In the genomic region with DNA sequence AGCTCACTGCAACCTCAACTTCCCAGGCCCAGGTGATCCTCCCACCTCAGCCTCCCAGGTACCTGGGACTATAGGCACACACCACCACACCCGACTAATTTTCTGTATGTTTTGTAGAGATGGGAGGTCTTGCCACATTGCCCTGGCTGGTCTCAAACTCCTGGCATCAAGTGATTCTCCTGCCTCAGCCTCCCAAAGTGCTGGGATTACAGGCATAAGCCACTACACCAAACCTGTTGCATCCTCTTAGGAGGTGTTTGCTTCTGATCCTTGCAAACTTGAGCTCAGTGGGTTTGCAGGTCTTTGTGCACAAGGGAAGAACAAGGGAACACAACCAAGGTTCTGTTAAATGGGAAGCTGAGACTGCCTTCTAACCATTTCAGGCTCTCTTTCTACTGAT, we compare ENCODE assay signal across 16 cellular contexts.
DNase-seq lines count a peak whose midpoint lies in the region; ATAC-seq and TF ChIP-seq lines count a peak whose summit lies in the region.
"Had no signal": no experiment of that assay in that cellular context is flagged by ENCODE, and none has a peak within 500 bp of the region (broad histone marks: within the 10 kb centered on the region; RNA-seq: fewer than 3 reads in every experiment).

No MANE protein-coding gene starts in this region.

- intact Hi-C loops in activated T-helper 2 cell treated with anti-CD3 and anti-CD28 coated beads, Interferon-gamma antibody, Interleukin-2, Interleukin-4, amounts not matched to agents 10 μg/mL and 5 μg/mL and 100 μg/mL, durations not matched to agents 14 hours and 24 hours and 36 hours (cut with micrococcal nuclease): no loop called here

- H3K27ac Mint-ChIP-seq in activated T-cell treated with anti-CD3 and anti-CD28 coated beads, Interleukin-2, amount 50 U/mL, for 24 hours: peak overlapping the region; percentile 95
- peak overlapping the region; percentile 60 for H3K27ac Mint-ChIP-seq in stimulated activated naive CD8-positive, alpha-beta T cell treated with anti-CD3 and anti-CD28 coated beads, Interleukin-15, Interleukin-2, amounts not matched to agents 100 ng/mL and 50 ng/mL, for 24 hours
- H3K27ac Mint-ChIP-seq in stimulated activated naive CD8-positive, alpha-beta T cell treated with anti-CD3 and anti-CD28 coated beads, Interleukin-15, amount 100 ng/mL, for 72 hours: no peak overlapping the region
- H3K27ac Mint-ChIP-seq in activated T-helper 2 cell treated with anti-CD3 and anti-CD28 coated beads, Interferon-gamma antibody, Interleukin-2, Interleukin-4, amounts not matched to agents 10 μg/mL and 5 μg/mL and 100 μg/mL, durations not matched to agents 14 hours and 24 hours and 36 hours: peak overlapping the region; percentile 62
- no peak overlapping the region for H3K27ac Mint-ChIP-seq in mesothelial cell of epicardium
- H3K27ac Mint-ChIP-seq: CD4-positive, alpha-beta memory T cell had no signal

- no peak for ATAC-seq in activated T-cell treated with anti-CD3 and anti-CD28 coated beads, Interleukin-2, amount 50 U/mL, for 4 hours
- no peak for ATAC-seq in stimulated activated naive CD8-positive, alpha-beta T cell treated with anti-CD3 and anti-CD28 coated beads, Interleukin-15, amount 100 ng/mL, for 72 hours

- no peaks in the 10 kb centered on the region for H3K27me3 Mint-ChIP-seq in activated T-cell treated with anti-CD3 and anti-CD28 coated beads, Interleukin-2, amount 50 U/mL, for 24 hours
- no peaks in the 10 kb centered on the region for H3K27me3 Mint-ChIP-seq in activated T-cell treated with anti-CD3 and anti-CD28 coated beads, Interleukin-2, amount 50 U/mL, for 4 hours (ENCODE audit: low read depth)
- H3K27me3 Mint-ChIP-seq in stimulated activated naive CD8-positive, alpha-beta T cell treated with anti-CD3 and anti-CD28 coated beads, Interleukin-15, Interleukin-2, amounts not matched to agents 100 ng/mL and 50 ng/mL, for 24 hours: no peaks in the 10 kb centered on the region
- H3K27me3 Mint-ChIP-seq in stimulated activated naive CD8-positive, alpha-beta T cell treated with anti-CD3 and anti-CD28 coated beads, Interleukin-15, amount 100 ng/mL, for 72 hours: no peaks in the 10 kb centered on the region
- H3K27me3 Mint-ChIP-seq in activated T-helper 2 cell treated with anti-CD3 and anti-CD28 coated beads, Interferon-gamma antibody, Interleukin-2, Interleukin-4, amounts not matched to agents 10 μg/mL and 5 μg/mL and 100 μg/mL, durations not matched to agents 14 hours and 24 hours and 36 hours (ENCODE audit: low read depth): no peaks in the 10 kb centered on the region
- H3K27me3 Mint-ChIP-seq in mesothelial cell of epicardium (ENCODE audit: low read depth): no peaks in the 10 kb centered on the region
- H3K27me3 Mint-ChIP-seq: CD4-positive, alpha-beta memory T cell had no signal

- no peaks in the 10 kb centered on the region for H3K36me3 Mint-ChIP-seq in activated T-cell treated with anti-CD3 and anti-CD28 coated beads, Interleukin-2, amount 50 U/mL, for 24 hours (ENCODE audit: low read depth)
- H3K36me3 Mint-ChIP-seq in activated T-cell treated with anti-CD3 and anti-CD28 coated beads, Interleukin-2, amount 50 U/mL, for 4 hours (ENCODE audit: insufficient read depth): no peaks in the 10 kb centered on the region
- no peaks in the 10 kb centered on the region for H3K36me3 Mint-ChIP-seq in stimulated activated naive CD8-positive, alpha-beta T cell treated with anti-CD3 and anti-CD28 coated beads, Interleukin-15, Interleukin-2, amounts not matched to agents 100 ng/mL and 50 ng/mL, for 24 hours (ENCODE audit: low read depth)
- no peaks in the 10 kb centered on the region for H3K36me3 Mint-ChIP-seq in activated T-helper 2 cell treated with anti-CD3 and anti-CD28 coated beads, Interferon-gamma antibody, Interleukin-2, Interleukin-4, amounts not matched to agents 10 μg/mL and 5 μg/mL and 100 μg/mL, durations not matched to agents 14 hours and 24 hours and 36 hours (ENCODE audit: low read depth)
- no peaks in the 10 kb centered on the region for H3K36me3 Mint-ChIP-seq in mesothelial cell of epicardium
- H3K36me3 Mint-ChIP-seq: CD4-positive, alpha-beta memory T cell had no signal

- peaks cover 51% of the 10 kb centered on the region for H3K4me1 Mint-ChIP-seq in activated T-cell treated with anti-CD3 and anti-CD28 coated beads, Interleukin-2, amount 50 U/mL, for 24 hours (ENCODE audit: low read depth)
- H3K4me1 Mint-ChIP-seq in activated T-cell treated with anti-CD3 and anti-CD28 coated beads, Interleukin-2, amount 50 U/mL, for 4 hours (ENCODE audit: low read depth): peaks cover 30% of the 10 kb centered on the region
- H3K4me1 Mint-ChIP-seq in stimulated activated naive CD8-positive, alpha-beta T cell treated with anti-CD3 and anti-CD28 coated beads, Interleukin-15, Interleukin-2, amounts not matched to agents 100 ng/mL and 50 ng/mL, for 24 hours (ENCODE audit: low read depth): peaks cover 29% of the 10 kb centered on the region
- H3K4me1 Mint-ChIP-seq in stimulated activated naive CD8-positive, alpha-beta T cell treated with anti-CD3 and anti-CD28 coated beads, Interleukin-15, amount 100 ng/mL, for 72 hours: peaks cover 16% of the 10 kb centered on the region
- peaks cover 23% of the 10 kb centered on the region for H3K4me1 Mint-ChIP-seq in activated T-helper 2 cell treated with anti-CD3 and anti-CD28 coated beads, Interferon-gamma antibody, Interleukin-2, Interleukin-4, amounts not matched to agents 10 μg/mL and 5 μg/mL and 100 μg/mL, durations not matched to agents 14 hours and 24 hours and 36 hours (ENCODE audit: low read depth)
- H3K4me1 Mint-ChIP-seq in mesothelial cell of epicardium: peaks cover 3% of the 10 kb centered on the region

- DNase-seq in activated T-cell treated with anti-CD3 and anti-CD28 coated beads, Interleukin-2, amount 50 U/mL, for 24 hours: no peak
- DNase-seq in activated T-cell treated with anti-CD3 and anti-CD28 coated beads, Interleukin-2, amount 50 U/mL, for 4 hours: no peak
- DNase-seq in stimulated activated naive CD8-positive, alpha-beta T cell treated with anti-CD3 and anti-CD28 coated beads, Interleukin-15, amount 100 ng/mL, for 72 hours: no peak
- DNase-seq in activated T-helper 2 cell treated with anti-CD3 and anti-CD28 coated beads, Interferon-gamma antibody, Interleukin-2, Interleukin-4, amounts not matched to agents 10 μg/mL and 5 μg/mL and 100 μg/mL, durations not matched to agents 14 hours and 24 hours and 36 hours (ENCODE audit: low spot score): no peak
- DNase-seq in mesothelial cell of epicardium (ENCODE audit: low spot score in 2 of 2, unreplicated experiment in 2 of 2): no peak
- DNase-seq in CD1c-positive myeloid dendritic cell (ENCODE audit: extremely low spot score): no peak
- DNase-seq: BE2C; C1 segment of cervical spinal cord; CD4-positive, alpha-beta memory T cell; DMS153; DMS79; GDM1; GM23248; HCEC 1CT; HFFc6 had no signal

- peaks cover 5% of the 10 kb centered on the region for H3K9me3 Mint-ChIP-seq in activated T-cell treated with anti-CD3 and anti-CD28 coated beads, Interleukin-2, amount 50 U/mL, for 24 hours
- H3K9me3 Mint-ChIP-seq in activated T-cell treated with anti-CD3 and anti-CD28 coated beads, Interleukin-2, amount 50 U/mL, for 4 hours: no peaks in the 10 kb centered on the region
- peaks cover 3% of the 10 kb centered on the region for H3K9me3 Mint-ChIP-seq in stimulated activated naive CD8-positive, alpha-beta T cell treated with anti-CD3 and anti-CD28 coated beads, Interleukin-15, Interleukin-2, amounts not matched to agents 100 ng/mL and 50 ng/mL, for 24 hours
- peaks cover 9 to 11% of the 10 kb centered on the region in 2 donors for H3K9me3 Mint-ChIP-seq in stimulated activated naive CD8-positive, alpha-beta T cell treated with anti-CD3 and anti-CD28 coated beads, Interleukin-15, amount 100 ng/mL, for 72 hours
- no peaks in the 10 kb centered on the region for H3K9me3 Mint-ChIP-seq in activated T-helper 2 cell treated with anti-CD3 and anti-CD28 coated beads, Interferon-gamma antibody, Interleukin-2, Interleukin-4, amounts not matched to agents 10 μg/mL and 5 μg/mL and 100 μg/mL, durations not matched to agents 14 hours and 24 hours and 36 hours
- H3K9me3 Mint-ChIP-seq in mesothelial cell of epicardium: no peaks in the 10 kb centered on the region
- H3K9me3 Mint-ChIP-seq: CD4-positive, alpha-beta memory T cell; HFFc6 had no signal

- no peak for TF ChIP-seq CTCF in mesothelial cell of epicardium (IDR thresholded peaks at IDR 0.05; ENCODE audit: unreplicated experiment)

- no peak overlapping the region for H3K4me3 Mint-ChIP-seq in activated T-cell treated with anti-CD3 and anti-CD28 coated beads, Interleukin-2, amount 50 U/mL, for 24 hours
- H3K4me3 Mint-ChIP-seq in activated T-cell treated with anti-CD3 and anti-CD28 coated beads, Interleukin-2, amount 50 U/mL, for 4 hours: no peak overlapping the region
- no peak overlapping the region for H3K4me3 Mint-ChIP-seq in stimulated activated naive CD8-positive, alpha-beta T cell treated with anti-CD3 and anti-CD28 coated beads, Interleukin-15, Interleukin-2, amounts not matched to agents 100 ng/mL and 50 ng/mL, for 24 hours
- H3K4me3 Mint-ChIP-seq in stimulated activated naive CD8-positive, alpha-beta T cell treated with anti-CD3 and anti-CD28 coated beads, Interleukin-15, amount 100 ng/mL, for 72 hours: no peak overlapping the region
- no peak overlapping the region for H3K4me3 Mint-ChIP-seq in activated T-helper 2 cell treated with anti-CD3 and anti-CD28 coated beads, Interferon-gamma antibody, Interleukin-2, Interleukin-4, amounts not matched to agents 10 μg/mL and 5 μg/mL and 100 μg/mL, durations not matched to agents 14 hours and 24 hours and 36 hours (ENCODE audit: low read depth)
- H3K4me3 Mint-ChIP-seq in mesothelial cell of epicardium: no peak overlapping the region
- H3K4me3 Mint-ChIP-seq: CD4-positive, alpha-beta memory T cell; HFFc6 had no signal

Comparison
In these comparisons a context has a peak if more than half of its experiments do, and no peak if none do; other contexts are left out.
1. H3K27ac Mint-ChIP-seq: peak in activated T-cell treated with anti-CD3 and anti-CD28 coated beads, Interleukin-2, amount 50 U/mL, for 24 hours (single experiment), stimulated activated naive CD8-positive, alpha-beta T cell treated with anti-CD3 and anti-CD28 coated beads, Interleukin-15, Interleukin-2, amounts not matched to agents 100 ng/mL and 50 ng/mL, for 24 hours (single experiment) and activated T-helper 2 cell treated with anti-CD3 and anti-CD28 coated beads, Interferon-gamma antibody, Interleukin-2, Interleukin-4, amounts not matched to agents 10 μg/mL and 5 μg/mL and 100 μg/mL, durations not matched to agents 14 hours and 24 hours and 36 hours (single experiment); none in stimulated activated naive CD8-positive, alpha-beta T cell treated with anti-CD3 and anti-CD28 coated beads, Interleukin-15, amount 100 ng/mL, for 72 hours (0 of 2) and mesothelial cell of epicardium (single experiment).